Comparison of ENCODE assay signal across 1 cellular context in the genomic region with DNA sequence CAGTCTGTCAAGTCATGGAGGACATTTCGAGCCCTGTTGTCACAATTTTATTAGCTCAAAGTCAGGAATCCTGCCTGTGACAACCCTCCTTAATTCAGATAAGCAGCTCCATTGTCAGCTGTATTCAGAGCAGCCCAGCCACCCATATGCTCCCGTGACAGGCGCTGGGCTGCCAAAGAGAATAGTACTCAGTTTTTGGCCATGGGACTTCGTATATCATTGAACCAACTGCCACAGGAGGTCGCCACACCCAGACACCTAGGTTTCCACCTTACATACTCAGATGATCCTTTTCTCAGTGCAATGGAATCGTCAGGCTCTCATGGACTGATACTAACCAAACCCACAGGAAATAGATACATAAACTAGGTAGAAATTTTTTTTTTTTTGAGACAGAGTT.
TF ChIP-seq lines count a peak whose summit lies in the region.

No MANE protein-coding gene starts in this region.

TF ChIP-seq in H1, 55 proteins besides CTCF, POLR2A, EP300 and RAD21:
- TF ChIP-seq MAFK (IDR thresholded peaks at IDR 0.05; ENCODE audit: low read depth, low read length), result no peak
- no peak for TF ChIP-seq BCL11A (IDR thresholded peaks at IDR 0.05; ENCODE audit: low read depth in 2 of 2, low read length in 2 of 2)
- no peak for TF ChIP-seq CREB1 (IDR thresholded peaks at IDR 0.05)
- TF ChIP-seq SAP30 (IDR thresholded peaks at IDR 0.05; ENCODE audit: insufficient read depth, insufficient replicate concordance, low read length), result no peak
- TF ChIP-seq EGR1 (IDR thresholded peaks at IDR 0.05; ENCODE audit: borderline replicate concordance, low read depth, low read length), result no peak
- no peak for TF ChIP-seq CHD7 (IDR thresholded peaks at IDR 0.05; ENCODE audit: insufficient replicate concordance, low read length)
